In the genomic region with DNA sequence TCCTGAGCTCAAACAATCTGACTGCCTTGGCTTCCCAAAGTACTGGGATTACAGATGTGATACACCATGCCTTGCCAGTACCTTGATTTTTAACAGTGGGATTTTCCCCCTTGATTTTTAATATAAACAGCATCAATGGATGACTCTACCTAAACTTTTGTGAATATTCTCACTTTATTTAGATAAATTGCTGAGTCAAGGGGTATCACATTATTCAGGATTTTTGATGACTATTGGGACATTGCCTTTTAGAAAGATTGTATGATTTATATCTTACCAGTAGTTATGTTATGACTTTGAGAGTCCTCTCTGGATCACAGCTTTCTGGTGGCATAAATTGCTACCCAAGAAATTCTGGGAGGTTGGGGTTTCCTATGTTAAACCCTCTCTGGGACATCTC, we compare ENCODE assay signal across 28 cellular contexts.
"Had no signal": no experiment of that assay in that cellular context is flagged by ENCODE, and none has a peak within 500 bp of the region (broad histone marks: within the 10 kb centered on the region; RNA-seq: fewer than 3 reads in every experiment).

No MANE protein-coding gene starts in this region.

- H3K4me2 ChIP-seq: smooth muscle cell had no signal

- ATAC-seq: left colon; left lung; lower lobe of right lung; natural killer cell; right cardiac atrium; stimulated activated memory B cell treated with anti-CD40 and anti-IgM and Interleukin-4, amounts not matched to agents 10 μg/mL and 1 μg/mL and 100 μg/mL, for 72 hours; stimulated activated naive CD8-positive, alpha-beta T cell treated with anti-CD3 and anti-CD28 coated beads, Interleukin-15, amount 100 ng/mL, for 72 hours had no signal

- H3K27ac Mint-ChIP-seq: immature natural killer cell; naive B cell; natural killer cell; progenitor cell of endocrine pancreas; stimulated activated memory B cell treated with anti-CD40 and anti-IgM and Interleukin-4, amounts not matched to agents 10 μg/mL and 1 μg/mL and 100 μg/mL, for 72 hours; stimulated activated naive CD8-positive, alpha-beta T cell treated with anti-CD3 and anti-CD28 coated beads, Interleukin-15, amount 100 ng/mL, for 72 hours; type B pancreatic cell had no signal

- H3K36me3 ChIP-seq: left lung, lower lobe of right lung, ovary, sigmoid colon, tibial nerve, uterus had no signal

- H3K4me1 Mint-ChIP-seq: immature natural killer cell; naive B cell; natural killer cell; stimulated activated memory B cell treated with anti-CD40 and anti-IgM and Interleukin-4, amounts not matched to agents 10 μg/mL and 1 μg/mL and 100 μg/mL, for 72 hours; stimulated activated naive CD8-positive, alpha-beta T cell treated with anti-CD3 and anti-CD28 coated beads, Interleukin-15, amount 100 ng/mL, for 72 hours had no signal

- H3K9me3 Mint-ChIP-seq: stimulated activated memory B cell treated with anti-CD40 and anti-IgM and Interleukin-4, amounts not matched to agents 10 μg/mL and 1 μg/mL and 100 μg/mL, for 72 hours; type B pancreatic cell had no signal

- DNase-seq: hypothalamus; immature natural killer cell; kidney; left colon; left lung; lower lobe of right lung; mammary epithelial cell; mesenchymal stem cell; naive B cell; natural killer cell; ovary; retina; right cardiac atrium; sigmoid colon; stimulated activated CD4-positive, alpha-beta T cell treated with anti-CD3 and anti-CD28 coated beads, Interleukin-1b, Interleukin-23, amount 100 ng/mL, for 48 hours; stimulated activated CD4-positive, alpha-beta T cell treated with anti-CD3 and anti-CD28 coated beads, Interleukin-2, amount 100 ng/mL, for 48 hours; stimulated activated CD4-positive, alpha-beta T cell treated with anti-CD3 and anti-CD28 coated beads, Interleukin-4, amount 100 ng/mL, for 4 hours; stimulated activated CD8-positive, alpha-beta memory T cell treated with anti-CD3 and anti-CD28 coated beads, Interleukin-4, amount 100 ng/mL, for 48 hours; stimulated activated naive CD4-positive, alpha-beta T cell treated with Interleukin-2 at 50 U/mL for 16 hours; stimulated activated naive CD8-positive, alpha-beta T cell treated with anti-CD3 and anti-CD28 coated beads, Interleukin-15, amount 100 ng/mL, for 72 hours; substantia nigra; uterus had no signal

- H3K4me1 ChIP-seq: left lung, lower lobe of right lung, uterus had no signal

- H3K27ac ChIP-seq: left lung, lower lobe of right lung, ovary, sigmoid colon, tibial nerve, uterus had no signal

- H3K36me3 Mint-ChIP-seq: immature natural killer cell; naive B cell; natural killer cell; stimulated activated memory B cell treated with anti-CD40 and anti-IgM and Interleukin-4, amounts not matched to agents 10 μg/mL and 1 μg/mL and 100 μg/mL, for 72 hours had no signal

- H3K4me3 ChIP-seq: left lung, lower lobe of right lung, ovary, sigmoid colon, smooth muscle cell, tibial nerve, uterus had no signal

- H3K9me3 ChIP-seq: left lung, lower lobe of right lung, ovary, sigmoid colon, tibial nerve, uterus had no signal

- H3K27me3 Mint-ChIP-seq: progenitor cell of endocrine pancreas; stimulated activated memory B cell treated with anti-CD40 and anti-IgM and Interleukin-4, amounts not matched to agents 10 μg/mL and 1 μg/mL and 100 μg/mL, for 72 hours; stimulated activated naive CD8-positive, alpha-beta T cell treated with anti-CD3 and anti-CD28 coated beads, Interleukin-15, amount 100 ng/mL, for 72 hours had no signal

- H3K4me3 Mint-ChIP-seq: immature natural killer cell; naive B cell; natural killer cell; stimulated activated memory B cell treated with anti-CD40 and anti-IgM and Interleukin-4, amounts not matched to agents 10 μg/mL and 1 μg/mL and 100 μg/mL, for 72 hours; stimulated activated naive CD8-positive, alpha-beta T cell treated with anti-CD3 and anti-CD28 coated beads, Interleukin-15, amount 100 ng/mL, for 72 hours; type B pancreatic cell had no signal

- FAIRE-seq: islet of Langerhans, kidney had no signal

- H3K27me3 ChIP-seq: left lung, ovary, sigmoid colon, tibial nerve, uterus had no signal
